Comparison of ENCODE assay signal across 10 cellular contexts in genomic region chr16:57184113-57184512, GRCh38. TPM values are rescaled to one million over a fixed set of nuclear protein-coding genes. Genes with fewer than 3 reads are reported as not detected.
DNase-seq lines count a peak whose midpoint lies in the region; ATAC-seq and TF ChIP-seq lines count a peak whose summit lies in the region.
"Had no signal": no experiment of that assay in that cellular context is flagged by ENCODE, and none has a peak within 500 bp of the region (broad histone marks: within the 10 kb centered on the region; RNA-seq: fewer than 3 reads in every experiment).

No MANE protein-coding gene starts in this region.

- peaks cover 12% of the 10 kb centered on the region for H3K36me3 Mint-ChIP-seq in activated CD4-positive, alpha-beta T cell treated with anti-CD3 and anti-CD28 coated beads, Interleukin-2, amount 10 ng/mL, durations not matched to agents 24 days and 14 days (ENCODE audit: low read depth)
- peaks cover 13% of the 10 kb centered on the region for H3K36me3 Mint-ChIP-seq in central memory CD8-positive, alpha-beta T cell (ENCODE audit: insufficient read depth)

- no peaks in the 10 kb centered on the region for H3K9me3 Mint-ChIP-seq in activated CD4-positive, alpha-beta T cell treated with anti-CD3 and anti-CD28 coated beads, Interleukin-2, amount 10 ng/mL, durations not matched to agents 24 days and 14 days
- no peaks in the 10 kb centered on the region for H3K9me3 Mint-ChIP-seq in central memory CD8-positive, alpha-beta T cell

- no peak overlapping the region for H3K27ac Mint-ChIP-seq in activated CD4-positive, alpha-beta T cell treated with anti-CD3 and anti-CD28 coated beads, Interleukin-2, amount 10 ng/mL, durations not matched to agents 24 days and 14 days
- H3K27ac Mint-ChIP-seq in central memory CD8-positive, alpha-beta T cell (ENCODE audit: low read depth) = peak overlapping the region; percentile 75

- peaks cover 93% of the 10 kb centered on the region for H3K79me2 ChIP-seq in MM.1S (ENCODE audit: low read length)

- H3K9me3 ChIP-seq in MM.1S (replicated peaks; ENCODE audit: insufficient read depth, low read length) = no peaks in the 10 kb centered on the region
- no peaks in the 10 kb centered on the region for H3K9me3 ChIP-seq in neuron (ENCODE audit: low read length)
- H3K9me3 ChIP-seq in left ventricle myocardium inferior (replicated peaks) = no peaks in the 10 kb centered on the region
- H3K9me3 ChIP-seq: stomach had no signal

- H3K4me1 ChIP-seq in MM.1S (ENCODE audit: low read length) (peaks cover 7% of the 10 kb centered on the region), neuron (ENCODE audit: insufficient read depth, low read length) (peaks cover 30% of the 10 kb centered on the region), left ventricle myocardium inferior (peaks cover 55% of the 10 kb centered on the region)

- H3K4me3 ChIP-seq in MM.1S (ENCODE audit: low read length) (no peak overlapping the region), neuron (ENCODE audit: low read length) (peak overlapping the region; percentile 99), left ventricle myocardium inferior (no peak overlapping the region)

- peaks cover 35% of the 10 kb centered on the region for H3K4me1 Mint-ChIP-seq in activated CD4-positive, alpha-beta T cell treated with anti-CD3 and anti-CD28 coated beads, Interleukin-2, amount 10 ng/mL, durations not matched to agents 24 days and 14 days
- H3K4me1 Mint-ChIP-seq in central memory CD8-positive, alpha-beta T cell = peaks cover 54% of the 10 kb centered on the region

- H3K27ac ChIP-seq in MM.1S (ENCODE audit: low read length) (no peak overlapping the region), left ventricle myocardium inferior (replicated peaks) (no peak overlapping the region)

- no peak for DNase-seq in activated CD4-positive, alpha-beta T cell treated with anti-CD3 and anti-CD28 coated beads, Interleukin-2, amount 10 ng/mL, durations not matched to agents 24 days and 14 days
- DNase-seq in activated CD4-positive, alpha-beta T cell treated with anti-CD3 and anti-CD28 coated beads for 48 hours = no peak
- DNase-seq in MM.1S = no peak
- no peak for DNase-seq in central memory CD8-positive, alpha-beta T cell (ENCODE audit: low spot score in 2 of 2)
- DNase-seq in HCEC 1CT = no peak
- DNase-seq in left ventricle myocardium inferior = no peak
- DNase-seq: ACHN, stomach had no signal

- peak overlapping the region; percentile 78; the same call in 1 of the 2 replicates for H3K4me2 ChIP-seq in MM.1S (ENCODE audit: low read depth, low read length)

- H3K9ac ChIP-seq in MM.1S (ENCODE audit: low read length) = no peak overlapping the region

- no peaks in the 10 kb centered on the region for H3K27me3 ChIP-seq in MM.1S (replicated peaks; ENCODE audit: insufficient read depth, low read length)
- H3K27me3 ChIP-seq in neuron (ENCODE audit: insufficient read depth, low read length) = no peaks in the 10 kb centered on the region
- H3K27me3 ChIP-seq in left ventricle myocardium inferior (ENCODE audit: low read depth) = no peaks in the 10 kb centered on the region
- H3K27me3 ChIP-seq: stomach had no signal

- H3K36me3 ChIP-seq in MM.1S (replicated peaks; ENCODE audit: insufficient read depth, low read length) (no peaks in the 10 kb centered on the region), neuron (ENCODE audit: insufficient read depth, low read length) (no peaks in the 10 kb centered on the region), left ventricle myocardium inferior (no peaks in the 10 kb centered on the region)
- H3K36me3 ChIP-seq: stomach had no signal

- no peak overlapping the region for H2AFZ ChIP-seq in MM.1S (ENCODE audit: low read length)
- no peak overlapping the region for H2AFZ ChIP-seq in neuron (ENCODE audit: low read depth, low read length)

- no peak for ATAC-seq in central memory CD8-positive, alpha-beta T cell (replicated peaks; ENCODE audit: extremely low read depth, poor library complexity, severe bottlenecking)
- ATAC-seq in GM21717 (IDR thresholded peaks at IDR 0.05; ENCODE audit: unreplicated experiment) = no peak

- peak overlapping the region; percentile 97 for H3K4me3 Mint-ChIP-seq in activated CD4-positive, alpha-beta T cell treated with anti-CD3 and anti-CD28 coated beads, Interleukin-2, amount 10 ng/mL, durations not matched to agents 24 days and 14 days
- H3K4me3 Mint-ChIP-seq in central memory CD8-positive, alpha-beta T cell = peak overlapping the region; percentile 94

- intact Hi-C loops in activated CD4-positive, alpha-beta T cell treated with anti-CD3 and anti-CD28 coated beads, Interleukin-2, amount 10 ng/mL, durations not matched to agents 24 days and 14 days (cut with micrococcal nuclease) = loop anchor here (10.0 kb wide), 3 partner anchors 101 to 729 kb away; partner anchors contain the start of genes CCDC102A, NUDT21, OGFOD1 and PLLP
- intact Hi-C loops in left ventricle myocardium inferior (cut with micrococcal nuclease) = no loop called here

- H3K9me2 ChIP-seq in MM.1S (replicated peaks; ENCODE audit: insufficient read depth, low read length) = no peaks in the 10 kb centered on the region

- no peaks in the 10 kb centered on the region for H4K20me1 ChIP-seq in MM.1S (ENCODE audit: insufficient read depth, low read length)

- peaks cover 11% of the 10 kb centered on the region for H3F3A ChIP-seq in MM.1S (ENCODE audit: insufficient read depth, low read length)

- TF ChIP-seq CTCF in MM.1S (IDR thresholded peaks at IDR 0.05; ENCODE audit: low read length) = no peak
- TF ChIP-seq CTCF in left ventricle myocardium inferior (IDR thresholded peaks at IDR 0.05; ENCODE audit: borderline replicate concordance) = no peak

- peaks cover 2% of the 10 kb centered on the region for H3K27me3 Mint-ChIP-seq in activated CD4-positive, alpha-beta T cell treated with anti-CD3 and anti-CD28 coated beads, Interleukin-2, amount 10 ng/mL, durations not matched to agents 24 days and 14 days
- H3K27me3 Mint-ChIP-seq in central memory CD8-positive, alpha-beta T cell = no peaks in the 10 kb centered on the region

RNA-seq across cellular contexts. Expression of gene PSME3IP1, which starts 1.7 kb away (rescaled TPM):
- 126 and 130 TPM in 2 replicates for total RNA-seq in activated CD4-positive, alpha-beta T cell treated with anti-CD3 and anti-CD28 coated beads, Interleukin-2, amount 10 ng/mL, durations not matched to agents 24 days and 14 days
- total RNA-seq in left ventricle myocardium inferior = 56.3 TPM

RNA-seq across cellular contexts. Expression of gene RSPRY1, which starts 2.0 kb away (rescaled TPM):
- total RNA-seq in activated CD4-positive, alpha-beta T cell treated with anti-CD3 and anti-CD28 coated beads, Interleukin-2, amount 10 ng/mL, durations not matched to agents 24 days and 14 days = 33.0 and 36.6 TPM in 2 replicates
- 14.0 TPM for total RNA-seq in left ventricle myocardium inferior
